Comparison of ENCODE assay signal across 8 cellular contexts in genomic region chr16:88811600-88811849, GRCh38. TPM values are rescaled to one million over a fixed set of nuclear protein-coding genes. Genes with fewer than 3 reads are reported as not detected.
A peak's percentile ranks its signal among the peaks of the same experiment; 100 is the strongest.
DNase-seq lines count a peak whose midpoint lies in the region; ATAC-seq and TF ChIP-seq lines count a peak whose summit lies in the region.

No MANE protein-coding gene starts in this region.

- H3K27ac ChIP-seq in SK-N-MC (peak overlapping the region; percentile 57; the same call in 1 of the 2 replicates), foreskin keratinocyte (peak overlapping the region; percentile 44)

- H3K27ac Mint-ChIP-seq in stimulated activated effector memory CD8-positive, alpha-beta T cell treated with anti-CD3 and anti-CD28 coated beads, Interleukin-12 subunit alpha, Interleukin-12 subunit beta, amount 100 ng/mL, for 72 hours, result peak overlapping the region; percentile 96

- no peaks in the 10 kb centered on the region for H3K27me3 ChIP-seq in foreskin keratinocyte

- H3K4me3 ChIP-seq in AG10803 (ENCODE audit: low read length) (peak overlapping the region; percentile 74), SK-N-MC (peak overlapping the region; percentile 80)

- H3K4me3 Mint-ChIP-seq in stimulated activated effector memory CD8-positive, alpha-beta T cell treated with anti-CD3 and anti-CD28 coated beads, Interleukin-12 subunit alpha, Interleukin-12 subunit beta, amount 100 ng/mL, for 72 hours, result peak overlapping the region; percentile 90

- DNase-seq in AG10803 (ENCODE audit: low read depth) (no peak), SK-N-MC (ENCODE audit: low read depth, low spot score) (no peak), foreskin keratinocyte (no peak), NCI-H345 (lab: John Stamatoyannopoulos, UW) (no peak), NCI-H82 treated with DMSO at 0.1 percent for 48 hours (lab: John Stamatoyannopoulos, UW; ENCODE audit: unreplicated experiment) (no peak), mucosa of gallbladder (ENCODE audit: low spot score) (no peak)
- DNase-seq in stimulated activated effector memory CD8-positive, alpha-beta T cell treated with anti-CD3 and anti-CD28 coated beads, Interleukin-12 subunit alpha, Interleukin-12 subunit beta, amount 100 ng/mL, for 72 hours (ENCODE audit: low spot score in 2 of 2), result peak in 1 of 2 donors; percentile 56

- ATAC-seq in GM21515 (IDR thresholded peaks at IDR 0.05; ENCODE audit: unreplicated experiment), result peak; percentile 11
- no peak for ATAC-seq in foreskin keratinocyte
- ATAC-seq in stimulated activated effector memory CD8-positive, alpha-beta T cell treated with anti-CD3 and anti-CD28 coated beads, Interleukin-12 subunit alpha, Interleukin-12 subunit beta, amount 100 ng/mL, for 72 hours, result no peak

- H3K9ac ChIP-seq in SK-N-MC (ENCODE audit: insufficient read length), result peak overlapping the region; percentile 81

- no peaks in the 10 kb centered on the region for H3K4me1 ChIP-seq in foreskin keratinocyte

- H3K36me3 Mint-ChIP-seq in stimulated activated effector memory CD8-positive, alpha-beta T cell treated with anti-CD3 and anti-CD28 coated beads, Interleukin-12 subunit alpha, Interleukin-12 subunit beta, amount 100 ng/mL, for 72 hours, result peaks cover 63% of the 10 kb centered on the region

- no peaks in the 10 kb centered on the region for H3K9me3 Mint-ChIP-seq in stimulated activated effector memory CD8-positive, alpha-beta T cell treated with anti-CD3 and anti-CD28 coated beads, Interleukin-12 subunit alpha, Interleukin-12 subunit beta, amount 100 ng/mL, for 72 hours

- no peaks in the 10 kb centered on the region for H3K9me3 ChIP-seq in SK-N-MC (ENCODE audit: low read depth, low read length)

- peaks cover 37% of the 10 kb centered on the region for H3K4me1 Mint-ChIP-seq in stimulated activated effector memory CD8-positive, alpha-beta T cell treated with anti-CD3 and anti-CD28 coated beads, Interleukin-12 subunit alpha, Interleukin-12 subunit beta, amount 100 ng/mL, for 72 hours

- no peak for TF ChIP-seq CTCF in AG10803 (conservative IDR thresholded peaks at IDR 0.05; ENCODE audit: low read length)
- TF ChIP-seq CTCF in foreskin keratinocyte (conservative IDR thresholded peaks at IDR 0.05), result no peak

- peaks cover 16% of the 10 kb centered on the region; the same call in 1 of the 2 replicates for H3K36me3 ChIP-seq in SK-N-MC (ENCODE audit: insufficient read depth, low read length)

RNA-seq across cellular contexts. Expression of gene APRT, which starts 0.2 kb away (rescaled TPM):
- total RNA-seq in foreskin keratinocyte (174 and 188 TPM in 2 replicates), mucosa of gallbladder (104 TPM)
- polyA plus RNA-seq in foreskin keratinocyte, result 312 and 330 TPM in 2 replicates

RNA-seq across cellular contexts. Expression of gene CDT1, which starts 7.9 kb away (rescaled TPM):
- total RNA-seq in foreskin keratinocyte (24.1 and 26.3 TPM in 2 replicates), mucosa of gallbladder (3.2 TPM)
- polyA plus RNA-seq in foreskin keratinocyte, result 27.5 and 27.9 TPM in 2 replicates

RNA-seq across cellular contexts. Expression of gene PIEZO1, which starts 26.5 kb away (rescaled TPM):
- total RNA-seq in foreskin keratinocyte (184 and 213 TPM in 2 replicates), mucosa of gallbladder (108 TPM)
- 190 and 238 TPM in 2 replicates for polyA plus RNA-seq in foreskin keratinocyte

RNA-seq across cellular contexts. Expression of gene GALNS, which starts 45.2 kb away (rescaled TPM):
- 15.9 and 16.7 TPM in 2 replicates for total RNA-seq in foreskin keratinocyte
- polyA plus RNA-seq in foreskin keratinocyte, result 15.5 and 18.0 TPM in 2 replicates
- total RNA-seq in mucosa of gallbladder, result 56.1 TPM

RNA-seq across cellular contexts. Expression of gene TRAPPC2L, which starts 45.4 kb away (rescaled TPM):
- total RNA-seq in foreskin keratinocyte, result 61.8 and 62.2 TPM in 2 replicates
- polyA plus RNA-seq in foreskin keratinocyte, result 105 and 118 TPM in 2 replicates
- 53.8 TPM for total RNA-seq in mucosa of gallbladder
